ENCODE assay signal across 17 cellular contexts in the genomic region with DNA sequence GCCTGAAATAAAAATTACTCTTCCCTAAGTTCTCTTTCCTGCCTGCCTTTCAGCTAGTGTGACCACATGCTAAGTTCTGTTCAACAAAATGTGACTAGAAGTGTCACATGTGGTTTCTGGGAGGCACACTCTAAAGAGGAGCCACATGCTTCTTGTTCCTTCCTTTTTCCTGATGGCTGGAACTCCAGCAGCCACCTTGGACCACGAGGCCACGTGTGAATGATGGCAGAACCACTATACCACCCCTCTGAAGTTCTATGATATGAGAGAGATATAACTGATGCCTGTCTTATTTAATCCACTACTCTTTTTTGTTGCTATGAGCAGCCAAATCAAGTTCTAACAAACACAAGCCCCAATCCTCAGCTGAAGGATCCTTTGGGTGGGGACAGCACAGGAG.
"Had no signal": no experiment of that assay in that cellular context is flagged by ENCODE, and none has a peak within 500 bp of the region (broad histone marks: within the 10 kb centered on the region; RNA-seq: fewer than 3 reads in every experiment).

No MANE protein-coding gene starts in this region.

- DNase-seq: activated CD4-positive, alpha-beta memory T cell treated with anti-CD3 and anti-CD28 coated beads, Interleukin-2, amount 10 ng/mL, durations not matched to agents 7 days and 5 days; activated CD4-positive, alpha-beta T cell treated with anti-CD3 and anti-CD28 coated beads for 4 hours; activated CD8-positive, alpha-beta memory T cell treated with anti-CD3 and anti-CD28 coated beads, Interleukin-2, amount 10 ng/mL, durations not matched to agents 7 days and 5 days; activated naive CD4-positive, alpha-beta T cell treated with Interleukin-2 at 50 U/mL for 16 hours; anterior cingulate cortex; central memory CD4-positive, alpha-beta T cell; colonic mucosa; islet precursor cell; natural killer cell; stimulated activated CD8-positive, alpha-beta memory T cell treated with anti-CD3 and anti-CD28 coated beads, Interleukin-4, amount 100 ng/mL, for 48 hours; stimulated activated naive CD4-positive, alpha-beta T cell; upper lobe of right lung had no signal

- H3K27ac ChIP-seq: colonic mucosa, esophagus muscularis mucosa, parathyroid adenoma, upper lobe of right lung had no signal

- H3K9me3 Mint-ChIP-seq: activated CD4-positive, alpha-beta memory T cell treated with anti-CD3 and anti-CD28 coated beads, Interleukin-2, amount 10 ng/mL, durations not matched to agents 7 days and 5 days; natural killer cell had no signal

- H3K36me3 ChIP-seq: colonic mucosa, upper lobe of right lung had no signal

- H3K4me3 Mint-ChIP-seq: activated CD4-positive, alpha-beta memory T cell treated with anti-CD3 and anti-CD28 coated beads, Interleukin-2, amount 10 ng/mL, durations not matched to agents 7 days and 5 days; activated CD8-positive, alpha-beta memory T cell treated with anti-CD3 and anti-CD28 coated beads, Interleukin-2, amount 10 ng/mL, durations not matched to agents 7 days and 5 days; brain; natural killer cell had no signal

- FAIRE-seq: TTC549 had no signal

- H3K36me3 Mint-ChIP-seq: activated CD8-positive, alpha-beta memory T cell treated with anti-CD3 and anti-CD28 coated beads, Interleukin-2, amount 10 ng/mL, durations not matched to agents 7 days and 5 days; brain; natural killer cell had no signal

- H3K4me1 ChIP-seq: colonic mucosa, parathyroid adenoma had no signal

- H3K27me3 ChIP-seq: colonic mucosa, esophagus muscularis mucosa, upper lobe of right lung had no signal

- H3K27ac Mint-ChIP-seq: activated CD4-positive, alpha-beta memory T cell treated with anti-CD3 and anti-CD28 coated beads, Interleukin-2, amount 10 ng/mL, durations not matched to agents 7 days and 5 days; activated CD8-positive, alpha-beta memory T cell treated with anti-CD3 and anti-CD28 coated beads, Interleukin-2, amount 10 ng/mL, durations not matched to agents 7 days and 5 days; brain; natural killer cell had no signal

- H3K9me3 ChIP-seq: colonic mucosa, esophagus muscularis mucosa, upper lobe of right lung had no signal

- ATAC-seq: activated CD8-positive, alpha-beta memory T cell treated with anti-CD3 and anti-CD28 coated beads, Interleukin-2, amount 10 ng/mL, durations not matched to agents 7 days and 5 days; natural killer cell; upper lobe of right lung had no signal

- H3K4me3 ChIP-seq: colonic mucosa, esophagus muscularis mucosa, lung, upper lobe of right lung had no signal

- H3K9ac ChIP-seq: parathyroid adenoma had no signal
